ENCODE assay signal across 15 cellular contexts in genomic region chr9:129656795-129657390, GRCh38. TPM values are rescaled to one million over a fixed set of nuclear protein-coding genes. Genes with fewer than 3 reads are reported as not detected.
A peak's percentile ranks its signal among the peaks of the same experiment; 100 is the strongest.
DNase-seq lines count a peak whose midpoint lies in the region; ATAC-seq, FAIRE-seq and TF ChIP-seq lines count a peak whose summit lies in the region.
"Had no signal": no experiment of that assay in that cellular context is flagged by ENCODE, and none has a peak within 500 bp of the region (broad histone marks: within the 10 kb centered on the region; RNA-seq: fewer than 3 reads in every experiment).

No MANE protein-coding gene starts in this region.

- no peak for TF ChIP-seq CTCF in foreskin fibroblast (IDR thresholded peaks at IDR 0.05; ENCODE audit: low read depth, low read length)

- DNase-seq in A172 (ENCODE audit: low spot score), result peak; percentile 57
- DNase-seq in H54 (ENCODE audit: insufficient read length, low spot score), result peak; percentile 55
- DNase-seq in SJSA1 (ENCODE audit: low read depth in 1 of 2, low spot score in 2 of 2), result peak; percentile 65 to 75
- DNase-seq in foreskin fibroblast, result peak; percentile 70 to 83
- no peak for DNase-seq in ecto neural progenitor cell (ENCODE audit: low spot score)
- no peak for DNase-seq in SHP77 treated with DMSO at 0.1 percent for 48 hours (lab: John Stamatoyannopoulos, UW)
- DNase-seq: activated CD4-positive, alpha-beta memory T cell treated with anti-CD3 and anti-CD28 coated beads, Interleukin-2, amount 10 ng/mL, durations not matched to agents 7 days and 5 days; activated naive CD4-positive, alpha-beta T cell treated with anti-CD3 and anti-CD28 coated beads, Interleukin-2, amount 10 ng/mL, durations not matched to agents 7 days and 5 days; BE2C; NCI-H187; occipital lobe had no signal

- H3K9me3 ChIP-seq in SJSA1 (replicated peaks), result no peaks in the 10 kb centered on the region
- H3K9me3 ChIP-seq: BE2C had no signal

- 0 out of 2 replicates have a peak, but pooled peaks cover 3% of the 10 kb centered on the region for H3K27me3 ChIP-seq in SJSA1 (replicated peaks)
- H3K27me3 ChIP-seq: BE2C had no signal

- no peaks in the 10 kb centered on the region for H3K36me3 ChIP-seq in SJSA1
- H3K36me3 ChIP-seq: BE2C had no signal

- no peak for TF ChIP-seq POLR2A in H54 (IDR thresholded peaks at IDR 0.05; ENCODE audit: low read depth, low read length)

- no peak for ATAC-seq in GM19351 (IDR thresholded peaks at IDR 0.05; ENCODE audit: unreplicated experiment)
- ATAC-seq in HG03025 (IDR thresholded peaks at IDR 0.05; ENCODE audit: low FRiP score, unreplicated experiment), result no peak
- ATAC-seq: left lobe of liver; stimulated activated memory B cell treated with anti-CD40 and anti-IgM and Interleukin-4, amounts not matched to agents 10 μg/mL and 1 μg/mL and 100 μg/mL, for 72 hours had no signal

- H3K27ac ChIP-seq in SJSA1, result no peak overlapping the region

- no peak overlapping the region for H3K4me3 ChIP-seq in SJSA1
- no peak overlapping the region for H3K4me3 ChIP-seq in foreskin fibroblast (ENCODE audit: low read depth in 1 of 2, low read length in 2 of 2)

- H3K4me1 ChIP-seq in SJSA1 (replicated peaks), result peaks cover 12% of the 10 kb centered on the region
- H3K4me1 ChIP-seq: BE2C had no signal

- FAIRE-seq in H54 (lab: Jason Lieb, UNC), result no peak

RNA-seq across cellular contexts. Expression of gene PRRX2, which starts 8.6 kb away (rescaled TPM):
- total RNA-seq in A172 (2014; rRNA removed; shearing (Covaris generic)), result not detected in 2 replicates
- 9.8 and 14.0 TPM in 2 replicates for total RNA-seq in SJSA1 (2014; rRNA removed; shearing (Covaris generic))
- total RNA-seq: activated CD4-positive, alpha-beta memory T cell treated with anti-CD3 and anti-CD28 coated beads, Interleukin-2, amount 10 ng/mL, durations not matched to agents 7 days and 5 days; left lobe of liver had no signal

RNA-seq across cellular contexts. Expression of gene ASB6, which starts 14.9 kb away (rescaled TPM):
- total RNA-seq in A172 (2014; rRNA removed; shearing (Covaris generic)), result 13.9 and 14.4 TPM in 2 replicates
- total RNA-seq in SJSA1 (2014; rRNA removed; shearing (Covaris generic)), result 14.5 and 14.9 TPM in 2 replicates

RNA-seq across cellular contexts. Expression of gene NTMT1, which starts 30.9 kb away (rescaled TPM):
- 26.9 and 43.8 TPM in 2 replicates for total RNA-seq in A172 (2014; rRNA removed; shearing (Covaris generic))
- 30.8 and 35.9 TPM in 2 replicates for total RNA-seq in SJSA1 (2014; rRNA removed; shearing (Covaris generic))

RNA-seq across cellular contexts. Expression of gene C9orf50, which starts 36.0 kb away (rescaled TPM):
- total RNA-seq in A172 (2014; rRNA removed; shearing (Covaris generic)), result not detected in 2 replicates
- total RNA-seq in SJSA1 (2014; rRNA removed; shearing (Covaris generic)), result not detected in 2 replicates
- total RNA-seq: activated CD4-positive, alpha-beta memory T cell treated with anti-CD3 and anti-CD28 coated beads, Interleukin-2, amount 10 ng/mL, durations not matched to agents 7 days and 5 days; left lobe of liver; occipital lobe had no signal

Comparison
In these comparisons a context has a peak if more than half of its experiments do, and no peak if none do; other contexts are left out.
1. DNase-seq: peak in A172 (single experiment), H54 (single experiment), SJSA1 (2 of 2) and foreskin fibroblast (2 of 2); none in ecto neural progenitor cell (single experiment) and SHP77 treated with DMSO at 0.1 percent for 48 hours (single experiment).
2. RNA of gene PRRX2, which starts 8.6 kb away (total RNA-seq): 9.8 to 14.0 TPM in SJSA1; not detected in A172; every median in the first group is over 10 times any median in the second.